In the genomic region with DNA sequence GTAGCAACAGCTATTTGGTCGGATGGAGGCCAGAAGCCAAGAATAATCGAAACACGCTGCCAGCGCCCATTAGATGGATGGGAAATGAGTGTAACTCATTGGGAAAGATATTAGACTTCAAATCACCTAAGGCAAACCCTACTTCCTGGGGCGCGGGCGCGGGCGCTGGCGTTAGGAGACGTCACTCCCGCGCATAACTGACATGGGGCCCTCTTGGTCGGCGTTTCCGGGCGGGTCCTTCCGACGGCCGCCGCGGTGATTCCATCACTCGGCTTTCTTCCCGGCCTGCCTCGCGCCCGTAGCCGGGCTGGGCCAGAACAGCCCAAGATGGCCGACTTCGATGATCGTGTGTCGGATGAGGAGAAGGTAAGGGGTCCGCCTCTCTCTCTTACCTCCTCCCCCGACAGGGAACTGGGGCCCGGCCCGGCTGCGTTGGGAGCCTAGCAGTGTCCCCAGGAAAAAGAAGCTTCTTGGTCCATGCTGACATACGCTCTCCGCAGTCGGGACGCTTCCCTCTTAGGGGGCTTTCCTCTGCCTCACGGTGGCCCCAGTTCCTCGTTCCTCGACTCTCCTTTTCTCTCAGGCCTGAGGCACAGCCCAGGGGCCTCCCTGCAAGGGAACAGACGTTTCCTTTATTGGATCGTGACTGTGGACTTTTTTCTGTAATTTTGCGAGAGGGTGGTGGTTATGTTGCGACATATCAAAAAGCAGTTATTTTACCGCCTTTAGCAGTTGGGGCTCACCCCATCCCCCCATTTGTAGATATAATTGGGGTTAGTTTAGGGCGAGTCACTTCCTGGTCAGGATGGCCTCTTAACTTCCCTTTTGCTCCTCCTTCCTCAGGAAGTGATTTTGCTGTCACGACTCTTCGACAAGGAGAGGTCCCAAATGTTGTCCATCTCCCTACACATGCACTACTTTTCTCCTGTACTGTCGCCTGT, we compare ENCODE assay signal across 9 cellular contexts. TPM values are rescaled to one million over a fixed set of nuclear protein-coding genes. Genes with fewer than 3 reads are reported as not detected.
A peak's percentile ranks its signal among the peaks of the same experiment; 100 is the strongest.
DNase-seq lines count a peak whose midpoint lies in the region; ATAC-seq, FAIRE-seq and TF ChIP-seq lines count a peak whose summit lies in the region.
"Had no signal": no experiment of that assay in that cellular context is flagged by ENCODE, and none has a peak within 500 bp of the region (broad histone marks: within the 10 kb centered on the region; RNA-seq: fewer than 3 reads in every experiment).

CAPZA1 (plus strand) TSS at position 315 of the 941 bp plus-strand sequence; CDS start at position 328, 13 bp downstream.

- peaks cover 0 to 3% of the 10 kb centered on the region in 2 experiments for H3K36me3 ChIP-seq in keratinocyte (ENCODE audit: control insufficient read depth in 2 of 2, extremely low read depth in 1 of 2, insufficient read depth in 2 of 2, low read length in 2 of 2)

- peaks cover 50% of the 10 kb centered on the region for H3K4me1 Mint-ChIP-seq in central memory CD8-positive, alpha-beta T cell

- peak within 1 kb of the TSS; percentile 80 for H3K4me2 ChIP-seq in keratinocyte (ENCODE audit: control insufficient read depth, extremely low read depth, insufficient read depth, low read depth, low read length)

- H4K20me1 ChIP-seq in keratinocyte (ENCODE audit: control insufficient read depth, extremely low read depth, insufficient read depth, low read length): peaks cover 3% of the 10 kb centered on the region

- no peak for TF ChIP-seq CTCF in keratinocyte (optimal IDR thresholded peaks at IDR 0.05 in 1 of 3, IDR thresholded peaks at IDR 0.05 in 1 of 3, conservative IDR thresholded peaks at IDR 0.05 in 1 of 3; ENCODE audit: extremely low read depth in 1 of 3, insufficient read depth in 2 of 3, low read length in 3 of 3)

- H3K9me3 ChIP-seq in keratinocyte (ENCODE audit: control insufficient read depth, low read depth, low read length): no peaks in the 10 kb centered on the region

- no peaks in the 10 kb centered on the region for H3K27me3 ChIP-seq in keratinocyte (ENCODE audit: control insufficient read depth, extremely low read depth, insufficient read depth, low read length)

- H3K9ac ChIP-seq in keratinocyte (ENCODE audit: control insufficient read depth, extremely low read depth, insufficient read depth, low read length): peak within 1 kb of the TSS; percentile 99

- H3K27ac ChIP-seq in keratinocyte (ENCODE audit: control insufficient read depth, insufficient read depth, low read length): peak within 1 kb of the TSS; percentile 97

- H3K79me2 ChIP-seq in keratinocyte (ENCODE audit: control insufficient read depth, insufficient read depth, low read length): peaks cover 76% of the 10 kb centered on the region

- no peaks in the 10 kb centered on the region for H3K9me1 ChIP-seq in keratinocyte (ENCODE audit: control insufficient read depth, extremely low read depth, insufficient read depth, low read length)

- dilution Hi-C loops in keratinocyte (cut with MboI; ENCODE audit: extremely low pct_ligation_motif_present, low sequenced_read_pairs): no loop called here

- H3K9me3 Mint-ChIP-seq in central memory CD8-positive, alpha-beta T cell: no peaks in the 10 kb centered on the region

- FAIRE-seq in keratinocyte (lab: Jason Lieb, UNC): peak; percentile 26
- FAIRE-seq: colon had no signal

- peaks cover 22% of the 10 kb centered on the region for H3K4me1 ChIP-seq in keratinocyte (ENCODE audit: control insufficient read depth, extremely low read depth, insufficient read depth, low read length)

- H3K4me3 Mint-ChIP-seq in central memory CD8-positive, alpha-beta T cell: peak within 1 kb of the TSS; percentile 91

- H3K36me3 Mint-ChIP-seq in central memory CD8-positive, alpha-beta T cell (ENCODE audit: insufficient read depth): peaks cover 59% of the 10 kb centered on the region

- H3K27ac Mint-ChIP-seq in central memory CD8-positive, alpha-beta T cell (ENCODE audit: low read depth): peak within 1 kb of the TSS; percentile 99

- H3K4me3 ChIP-seq in keratinocyte (ENCODE audit: control insufficient read depth in 2 of 3, extremely low read depth in 1 of 3, insufficient read depth in 2 of 3, low read depth in 1 of 3, low read length in 3 of 3): peak within 1 kb of the TSS; percentile 83 to 97 (median 84)

- H3K27me3 Mint-ChIP-seq in central memory CD8-positive, alpha-beta T cell: no peaks in the 10 kb centered on the region

- peak; percentile 97 for DNase-seq in AG20443 (ENCODE audit: low spot score)
- peak; percentile 92 for DNase-seq in NCI-H446 treated with DMSO at 0.1 percent for 48 hours (lab: John Stamatoyannopoulos, UW)
- DNase-seq in central memory CD8-positive, alpha-beta T cell (ENCODE audit: low spot score in 2 of 2): peak; percentile 79 to 89
- DNase-seq in keratinocyte (ENCODE audit: low read depth, low spot score): no peak
- peak; percentile 78 to 85 (median 84) for DNase-seq in stimulated activated CD4-positive, alpha-beta T cell treated with anti-CD3 and anti-CD28 coated beads, Interleukin-12 subunit alpha, Interleukin-12 subunit beta, amount 100 ng/mL, for 48 hours (ENCODE audit: low read depth in 2 of 3, low spot score in 1 of 3)

- ATAC-seq in GM19043 (IDR thresholded peaks at IDR 0.05; ENCODE audit: low read depth, unreplicated experiment) (peak; percentile 77), HG03354 (IDR thresholded peaks at IDR 0.05; ENCODE audit: poor library complexity, severe bottlenecking, unreplicated experiment) (peak; percentile 86)
- ATAC-seq in activated CD4-positive, CD25-positive, alpha-beta regulatory T cell treated with anti-CD3 and anti-CD28 coated beads, Interleukin-2, amount 50 U/mL, for 24 hours: peak; percentile 86 to 89
- peak; percentile 76 for ATAC-seq in central memory CD8-positive, alpha-beta T cell (replicated peaks; ENCODE audit: extremely low read depth, poor library complexity, severe bottlenecking)

- H2AFZ ChIP-seq in keratinocyte (ENCODE audit: control insufficient read depth, low read length): peak within 1 kb of the TSS; percentile 91

RNA-seq across cellular contexts. Expression of gene CAPZA1, which starts in this region (rescaled TPM):
- 151 to 239 TPM (median 221 TPM) in 3 replicates for polyA plus RNA-seq in keratinocyte
- 220 TPM for polyA plus RNA-seq in keratinocyte (2011; ENCODE audit: low read depth)
- polyA plus RNA-seq in keratinocyte (2011; cell fraction: cytosol; rRNA removed): 164 and 254 TPM in 2 replicates
- 166 and 240 TPM in 2 replicates for polyA plus RNA-seq in keratinocyte (2011; cell fraction: nucleus; rRNA removed)
- polyA plus RNA-seq in keratinocyte (2012; ENCODE audit: low replicate concordance): 118 and 146 TPM in 2 replicates
- polyA minus RNA-seq in keratinocyte: 33.1 to 433 TPM (median 188 TPM) in 3 replicates
- polyA minus RNA-seq in keratinocyte (2011; cell fraction: cytosol; rRNA and poly(A)+ RNA removed): 265 TPM
- polyA minus RNA-seq in keratinocyte (2011; cell fraction: nucleus; rRNA and poly(A)+ RNA removed): 93.3 and 181 TPM in 2 replicates
